ENCODE assay signal across 25 cellular contexts in genomic region chrX:56963377-56963776, GRCh38.
"Had no signal": no experiment of that assay in that cellular context is flagged by ENCODE, and none has a peak within 500 bp of the region (broad histone marks: within the 10 kb centered on the region; RNA-seq: fewer than 3 reads in every experiment).

No MANE protein-coding gene starts in this region.

- H3K9me3 Mint-ChIP-seq: stimulated activated effector memory CD8-positive, alpha-beta T cell treated with anti-CD3 and anti-CD28 coated beads, Interleukin-12 subunit alpha, Interleukin-12 subunit beta, amount 100 ng/mL, for 72 hours had no signal

- H3K4me1 Mint-ChIP-seq: nephron progenitor cell; stimulated activated effector memory CD8-positive, alpha-beta T cell treated with anti-CD3 and anti-CD28 coated beads, Interleukin-12 subunit alpha, Interleukin-12 subunit beta, amount 100 ng/mL, for 72 hours had no signal

- H3K36me3 ChIP-seq: esophagus squamous epithelium, right lobe of liver, tibial artery, upper lobe of left lung, uterus had no signal

- H3K27ac Mint-ChIP-seq: nephron progenitor cell; stimulated activated effector memory CD8-positive, alpha-beta T cell treated with anti-CD3 and anti-CD28 coated beads, Interleukin-12 subunit alpha, Interleukin-12 subunit beta, amount 100 ng/mL, for 72 hours had no signal

- ATAC-seq: gastroesophageal sphincter; left colon; left ventricle myocardium superior; psoas muscle; right lobe of liver; stimulated activated effector memory CD8-positive, alpha-beta T cell treated with anti-CD3 and anti-CD28 coated beads, Interleukin-12 subunit alpha, Interleukin-12 subunit beta, amount 100 ng/mL, for 72 hours; stimulated activated naive CD8-positive, alpha-beta T cell treated with anti-CD3 and anti-CD28 coated beads, Interleukin-15, Interleukin-2, amounts not matched to agents 100 U/mL and 50 U/mL, for 24 hours had no signal

- H3K4me3 ChIP-seq: dorsolateral prefrontal cortex, esophagus squamous epithelium, gastroesophageal sphincter, lung, psoas muscle, right lobe of liver, tibial artery, upper lobe of left lung, uterus had no signal

- H3K9me3 ChIP-seq: gastroesophageal sphincter, psoas muscle, right lobe of liver, tibial artery, uterus had no signal

- H3K4me1 ChIP-seq: esophagus squamous epithelium, gastroesophageal sphincter, psoas muscle, right lobe of liver, tibial artery, upper lobe of left lung, uterus had no signal

- H3K27me3 ChIP-seq: esophagus squamous epithelium, gastroesophageal sphincter, right lobe of liver, tibial artery, upper lobe of left lung, uterus had no signal

- DNase-seq: cortex of kidney; dorsolateral prefrontal cortex; effector CD8-positive, alpha-beta T cell; esophagus squamous epithelium; foreskin fibroblast; glutamatergic neuron; kidney; left colon; left ventricle myocardium superior; mesenchymal stem cell; midbrain; nephron progenitor cell; psoas muscle; retina; right lobe of liver; stimulated activated CD4-positive, alpha-beta T cell treated with anti-CD3 and anti-CD28 coated beads, Interleukin-4, amount 100 ng/mL, for 1 hour; stimulated activated CD8-positive, alpha-beta memory T cell treated with anti-CD3 and anti-CD28 coated beads, Interleukin-4, amount 100 ng/mL, for 48 hours; stimulated activated naive CD8-positive, alpha-beta T cell treated with anti-CD3 and anti-CD28 coated beads, Interleukin-15, Interleukin-2, amounts not matched to agents 100 U/mL and 50 U/mL, for 24 hours; tibial artery; upper lobe of left lung; uterus had no signal

- H3K27ac ChIP-seq: dorsolateral prefrontal cortex, epithelial cell of prostate, esophagus squamous epithelium, gastroesophageal sphincter, psoas muscle, right lobe of liver, tibial artery, upper lobe of left lung, uterus had no signal

- H3K4me3 Mint-ChIP-seq: nephron progenitor cell; stimulated activated effector memory CD8-positive, alpha-beta T cell treated with anti-CD3 and anti-CD28 coated beads, Interleukin-12 subunit alpha, Interleukin-12 subunit beta, amount 100 ng/mL, for 72 hours had no signal
